In the genomic region with DNA sequence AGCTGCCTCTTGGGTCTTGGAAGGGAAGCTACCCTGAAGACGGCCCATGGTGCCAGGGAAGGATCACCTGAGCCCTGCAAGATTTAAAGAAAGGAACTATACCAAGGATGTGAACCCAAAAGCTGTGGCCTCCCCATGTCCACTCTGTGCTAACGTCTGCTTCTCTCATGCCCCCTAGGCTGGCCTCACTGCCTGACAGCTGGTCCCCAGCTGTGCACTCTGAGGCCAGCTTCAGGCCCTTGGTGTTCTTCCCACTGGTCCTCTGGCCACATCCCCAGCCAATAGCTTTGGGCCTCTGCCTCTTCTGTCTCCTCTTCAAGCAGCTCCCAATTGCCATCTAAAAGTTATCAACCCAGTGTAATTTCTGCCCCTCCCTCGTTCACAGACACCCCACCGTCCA, we compare ENCODE assay signal across 27 cellular contexts. TPM values are rescaled to one million over a fixed set of nuclear protein-coding genes. Genes with fewer than 3 reads are reported as not detected.
A peak's percentile ranks its signal among the peaks of the same experiment; 100 is the strongest.
DNase-seq lines count a peak whose midpoint lies in the region; ATAC-seq and TF ChIP-seq lines count a peak whose summit lies in the region.
"Had no signal": no experiment of that assay in that cellular context is flagged by ENCODE, and none has a peak within 500 bp of the region (broad histone marks: within the 10 kb centered on the region; RNA-seq: fewer than 3 reads in every experiment).

No MANE protein-coding gene starts in this region.

- in situ Hi-C loops in HAP-1 (cut with MboI; ENCODE audit: low sequenced_read_pairs) = loop anchor here (25.0 kb wide), 1 partner anchor 348 kb away; a partner anchor contains a TSS

- H3K9me3 ChIP-seq in right atrium auricular region (peaks cover 0 to 5% of the 10 kb centered on the region in 2 donors), testis (no peaks in the 10 kb centered on the region), HAP-1 (no peaks in the 10 kb centered on the region)
- H3K9me3 ChIP-seq: BE2C had no signal

- H3K4me3 ChIP-seq in right atrium auricular region (no peak overlapping the region), testis (no peak overlapping the region), HAP-1 (no peak overlapping the region)
- H3K4me3 ChIP-seq: GM23338 had no signal

- 57 to 61% methylated on average over 4 of the region's 4 CpGs for WGBS in testis, 2 donors

- H3K36me3 Mint-ChIP-seq in activated naive CD8-positive, alpha-beta T cell treated with anti-CD3 and anti-CD28 coated beads for 36 hours = no peaks in the 10 kb centered on the region
- H3K36me3 Mint-ChIP-seq: CD8-positive, alpha-beta memory T cell had no signal

- intact Hi-C loops in Right ventricle myocardium inferior (cut with DNase I) = no loop called here
- intact Hi-C loops in left ventricle myocardium superior (cut with micrococcal nuclease) = no loop called here
- intact Hi-C loops in testis (cut with DNase I; ENCODE audit: low total_unique reads) = loop anchor here (10.0 kb wide), 1 partner anchor 91 kb away; no protein-coding TSS in a partner anchor

- H3K9me3 Mint-ChIP-seq in activated naive CD8-positive, alpha-beta T cell treated with anti-CD3 and anti-CD28 coated beads for 36 hours = no peaks in the 10 kb centered on the region
- H3K9me3 Mint-ChIP-seq: CD8-positive, alpha-beta memory T cell; IgD-negative memory B cell had no signal

- no peaks in the 10 kb centered on the region for H3K36me3 ChIP-seq in right atrium auricular region
- no peaks in the 10 kb centered on the region for H3K36me3 ChIP-seq in testis (ENCODE audit: low read depth, missing control alignments)
- no peaks in the 10 kb centered on the region; the same call in none of the 2 replicates for H3K36me3 ChIP-seq in HAP-1 (replicated peaks)
- H3K36me3 ChIP-seq: BE2C had no signal

- H3K27ac Mint-ChIP-seq in activated naive CD8-positive, alpha-beta T cell treated with anti-CD3 and anti-CD28 coated beads for 36 hours = no peak overlapping the region
- H3K27ac Mint-ChIP-seq: CD14-positive monocyte; CD8-positive, alpha-beta memory T cell; GM23338 had no signal

- H3K27ac ChIP-seq in right atrium auricular region (no peak overlapping the region), testis (no peak overlapping the region)
- H3K27ac ChIP-seq: 22Rv1, KMS-11 had no signal

- no peak overlapping the region for H3K4me3 Mint-ChIP-seq in activated naive CD8-positive, alpha-beta T cell treated with anti-CD3 and anti-CD28 coated beads for 36 hours
- H3K4me3 Mint-ChIP-seq: CD14-positive monocyte; CD8-positive, alpha-beta memory T cell; GM23338; IgD-negative memory B cell had no signal

- H3K4me1 Mint-ChIP-seq in activated naive CD8-positive, alpha-beta T cell treated with anti-CD3 and anti-CD28 coated beads for 36 hours = peaks cover 9% of the 10 kb centered on the region

- ATAC-seq in Right ventricle myocardium inferior (peak; percentile 62), left ventricle myocardium superior (peak; percentile 59)
- ATAC-seq: GM23338 had no signal

- peaks cover 0 to 9% of the 10 kb centered on the region in 2 donors for H3K27me3 ChIP-seq in right atrium auricular region
- no peaks in the 10 kb centered on the region for H3K27me3 ChIP-seq in testis
- no peaks in the 10 kb centered on the region for H3K27me3 ChIP-seq in HAP-1 (ENCODE audit: low read depth)

- TF ChIP-seq POLR2A in testis (IDR thresholded peaks at IDR 0.05) = no peak

- H3K4me1 ChIP-seq in right atrium auricular region (peaks cover 0 to 8% of the 10 kb centered on the region in 2 donors), testis (peaks cover 26% of the 10 kb centered on the region), HAP-1 (peaks cover 8% of the 10 kb centered on the region)
- H3K4me1 ChIP-seq: BE2C had no signal

- TF ChIP-seq CTCF in right atrium auricular region (IDR thresholded peaks at IDR 0.05) (no peak), testis (IDR thresholded peaks at IDR 0.05) (no peak)

- no peak for DNase-seq in Right ventricle myocardium inferior (ENCODE audit: missing footprints)
- DNase-seq in right atrium auricular region (ENCODE audit: low spot score) = no peak
- DNase-seq in RPMI7951 (ENCODE audit: low read depth) = peak; percentile 48
- DNase-seq in left ventricle myocardium superior = peak; percentile 53
- peak; percentile 67 for DNase-seq in testis
- no peak for DNase-seq in COR-L47 (lab: John Stamatoyannopoulos, UW)
- no peak for DNase-seq in activated naive CD8-positive, alpha-beta T cell treated with anti-CD3 and anti-CD28 coated beads for 36 hours
- no peak for DNase-seq in HAP-1 (ENCODE audit: low spot score in 2 of 2)
- DNase-seq: BE2C; CD8-positive, alpha-beta memory T cell; DMS153; DND-41; NCI-H1048; NCI-H1417; NCI-H1694; NCI-H2081 treated with DMSO at 0.1 percent for 48 hours; NCI-H2171 treated with DMSO at 0.1 percent for 48 hours; NCI-H345; NCI-H524; NCI-H774; RPMI8226; SHP77 treated with DMSO at 0.1 percent for 48 hours had no signal

- peaks cover 43% of the 10 kb centered on the region for H3K27me3 Mint-ChIP-seq in activated naive CD8-positive, alpha-beta T cell treated with anti-CD3 and anti-CD28 coated beads for 36 hours
- H3K27me3 Mint-ChIP-seq: IgD-negative memory B cell had no signal

RNA-seq across cellular contexts. Expression of a gene that starts 5.2 kb away (rescaled TPM):
- total RNA-seq in Right ventricle myocardium inferior (2.7 TPM), right atrium auricular region (1 to 10 TPM; 1.9 to 4.4 TPM), left ventricle myocardium superior (2.3 TPM), testis (10 to 100 TPM; 18.8 to 24.6 TPM)
- total RNA-seq in RPMI7951 (2014; rRNA removed; shearing (Covaris generic)) = 5.0 and 10.8 TPM in 2 replicates
- polyA plus RNA-seq in testis (ENCODE audit: insufficient read depth, low read depth, low replicate concordance) = 23.0 TPM
- under 1 TPM; 0.29 to 0.30 TPM for total RNA-seq in activated naive CD8-positive, alpha-beta T cell treated with anti-CD3 and anti-CD28 coated beads for 36 hours
- polyA plus RNA-seq: CD8-positive, alpha-beta memory T cell had no signal

RNA-seq across cellular contexts. Expression of a gene that starts 34.3 kb away (rescaled TPM):
- 3.7 TPM for total RNA-seq in Right ventricle myocardium inferior
- total RNA-seq in right atrium auricular region = 10 to 100 TPM; 14.7 to 19.7 TPM
- 158 and 217 TPM in 2 replicates for total RNA-seq in RPMI7951 (2014; rRNA removed; shearing (Covaris generic))
- total RNA-seq in left ventricle myocardium superior = 6.8 TPM
- total RNA-seq in testis = 10 to 100 TPM; 42.5 to 69.9 TPM
- 29.5 TPM for polyA plus RNA-seq in testis (ENCODE audit: insufficient read depth, low read depth, low replicate concordance)
- not detected for total RNA-seq in activated naive CD8-positive, alpha-beta T cell treated with anti-CD3 and anti-CD28 coated beads for 36 hours
- total RNA-seq: CD8-positive, alpha-beta memory T cell had no signal
- polyA plus RNA-seq: CD14-positive monocyte; CD8-positive, alpha-beta memory T cell; IgD-negative memory B cell had no signal

Comparison
In these comparisons a context has a peak if more than half of its experiments do, and no peak if none do; other contexts are left out.
1. DNase-seq: peak in RPMI7951 (single experiment), left ventricle myocardium superior (single experiment) and testis (single experiment); none in Right ventricle myocardium inferior (single experiment), right atrium auricular region (single experiment), COR-L47 (single experiment), activated naive CD8-positive, alpha-beta T cell treated with anti-CD3 and anti-CD28 coated beads for 36 hours (single experiment) and HAP-1 (0 of 2).